10 cellular contexts compared by ENCODE assay signal in the genomic region with DNA sequence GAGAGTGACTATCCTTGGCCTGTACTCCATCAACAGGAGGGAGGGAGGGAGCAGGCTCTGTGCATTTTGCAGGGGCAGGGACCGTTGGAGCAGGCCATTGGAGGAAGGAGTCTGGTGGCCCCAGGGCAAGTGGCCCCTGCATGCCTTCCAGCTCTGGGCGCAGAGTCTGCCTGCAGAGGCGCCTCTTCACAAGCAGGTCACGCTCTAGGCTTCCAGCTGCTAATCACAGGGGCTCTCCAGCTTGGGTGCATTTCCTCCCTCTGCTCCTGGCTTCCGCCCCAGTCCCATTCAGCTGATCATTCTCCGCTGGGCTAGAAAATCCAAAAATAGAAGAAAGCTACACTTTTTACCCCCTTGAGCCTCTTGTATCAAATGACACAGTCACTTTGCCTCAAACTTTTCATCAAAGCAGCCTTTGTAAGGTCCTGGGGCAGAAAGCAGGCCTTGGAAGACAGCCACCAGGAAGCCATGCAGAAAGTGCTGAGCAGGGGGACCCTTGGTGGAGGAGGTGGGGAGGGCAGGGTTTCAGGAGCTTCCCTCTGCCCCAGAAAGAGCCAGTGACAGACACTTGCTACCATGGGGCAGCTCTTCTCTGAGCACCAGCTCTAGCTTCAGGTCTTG. TPM values are rescaled to one million over a fixed set of nuclear protein-coding genes. Genes with fewer than 3 reads are reported as not detected.
DNase-seq lines count a peak whose midpoint lies in the region; ATAC-seq and TF ChIP-seq lines count a peak whose summit lies in the region.
"Had no signal": no experiment of that assay in that cellular context is flagged by ENCODE, and none has a peak within 500 bp of the region (broad histone marks: within the 10 kb centered on the region; RNA-seq: fewer than 3 reads in every experiment).

No MANE protein-coding gene starts in this region.

- H3K36me3 ChIP-seq in gastroesophageal sphincter (no peaks in the 10 kb centered on the region), BE2C (no peaks in the 10 kb centered on the region)

- peak; percentile 51 for DNase-seq in retina
- no peak for DNase-seq in activated gamma-delta T cell (lab: John Stamatoyannopoulos, UW)
- no peak for DNase-seq in activated naive CD4-positive, alpha-beta T cell treated with anti-CD3 and anti-CD28 coated beads, Interleukin-2, amount 10 ng/mL, durations not matched to agents 7 days and 5 days
- no peak for DNase-seq in BE2C

- no peak overlapping the region for H3K27ac Mint-ChIP-seq in activated naive CD4-positive, alpha-beta T cell treated with anti-CD3 and anti-CD28 coated beads, Interleukin-2, amount 10 ng/mL, durations not matched to agents 7 days and 5 days

- H3K4me1 ChIP-seq in gastroesophageal sphincter (peaks cover 0 to 54% (median 16%) of the 10 kb centered on the region in 3 donors), BE2C (peaks cover 3% of the 10 kb centered on the region; the same call in 1 of the 2 replicates)

- H3K4me1 Mint-ChIP-seq in activated naive CD4-positive, alpha-beta T cell treated with anti-CD3 and anti-CD28 coated beads, Interleukin-2, amount 10 ng/mL, durations not matched to agents 7 days and 5 days, result peaks cover 2% of the 10 kb centered on the region

- no peaks in the 10 kb centered on the region for H3K36me3 Mint-ChIP-seq in activated naive CD4-positive, alpha-beta T cell treated with anti-CD3 and anti-CD28 coated beads, Interleukin-2, amount 10 ng/mL, durations not matched to agents 7 days and 5 days

- CTCF ChIA-PET in activated naive CD4-positive, alpha-beta T cell treated with anti-CD3 and anti-CD28 coated beads, Interleukin-2, amount 10 ng/mL, durations not matched to agents 7 days and 5 days (lab: Charles Lee), result interaction anchor here (1.2 kb wide), 1 partner anchor 109 kb away, joined by 3 read pairs; no protein-coding TSS in a partner anchor

- peaks cover 23% of the 10 kb centered on the region for H3K27me3 Mint-ChIP-seq in activated naive CD4-positive, alpha-beta T cell treated with anti-CD3 and anti-CD28 coated beads, Interleukin-2, amount 10 ng/mL, durations not matched to agents 7 days and 5 days
- H3K27me3 Mint-ChIP-seq: IgD-negative memory B cell had no signal

- H3K4me3 ChIP-seq in gastroesophageal sphincter, result no peak overlapping the region
- H3K4me3 ChIP-seq in BE2C (ENCODE audit: low read depth, low read length), result no peak overlapping the region

- peak in 1 of 4 experiments; percentile 40 for TF ChIP-seq CTCF in gastroesophageal sphincter (IDR thresholded peaks at IDR 0.05)
- TF ChIP-seq CTCF in BE2C (IDR thresholded peaks at IDR 0.05; ENCODE audit: low read depth, low read length), result no peak

- no peaks in the 10 kb centered on the region for H3K9me3 Mint-ChIP-seq in activated naive CD4-positive, alpha-beta T cell treated with anti-CD3 and anti-CD28 coated beads, Interleukin-2, amount 10 ng/mL, durations not matched to agents 7 days and 5 days
- H3K9me3 Mint-ChIP-seq: IgD-negative memory B cell had no signal

- no peaks in the 10 kb centered on the region for H3K27me3 ChIP-seq in gastroesophageal sphincter
- H3K27me3 ChIP-seq in BE2C, result no peaks in the 10 kb centered on the region

- H3K27ac ChIP-seq in gastroesophageal sphincter, result peak overlapping the region in 3 of 4 donors; percentile 62 to 75 (median 63)

- 17 to 30% methylated on average over 1 to 6 of the region's 6 CpGs for WGBS in gastroesophageal sphincter (ENCODE audit: low coverage in 1 of 2), 2 donors

- H3K9me3 ChIP-seq in gastroesophageal sphincter, result no peaks in the 10 kb centered on the region
- no peaks in the 10 kb centered on the region for H3K9me3 ChIP-seq in BE2C

- TF ChIP-seq POLR2A in gastroesophageal sphincter (IDR thresholded peaks at IDR 0.05), result no peak

- TF ChIP-seq EP300 in gastroesophageal sphincter (IDR thresholded peaks at IDR 0.05), result no peak

- no peak overlapping the region for H3K4me3 Mint-ChIP-seq in activated naive CD4-positive, alpha-beta T cell treated with anti-CD3 and anti-CD28 coated beads, Interleukin-2, amount 10 ng/mL, durations not matched to agents 7 days and 5 days
- H3K4me3 Mint-ChIP-seq: IgD-negative memory B cell had no signal

- ATAC-seq in GM18870 (IDR thresholded peaks at IDR 0.05; ENCODE audit: unreplicated experiment), result peak; percentile 39
- peak; percentile 69 for ATAC-seq in HG03354 (IDR thresholded peaks at IDR 0.05; ENCODE audit: poor library complexity, severe bottlenecking, unreplicated experiment)
- ATAC-seq in gastroesophageal sphincter, result peak; percentile 68
- no peak for ATAC-seq in GM19328 (IDR thresholded peaks at IDR 0.05; ENCODE audit: unreplicated experiment)

RNA-seq across cellular contexts. Expression of gene TMEM247, which starts 11.3 kb away (rescaled TPM):
- not detected for total RNA-seq in gastroesophageal sphincter
- polyA plus RNA-seq in BE2C (2012; ENCODE audit: insufficient read depth, insufficient read length, low read depth), result not detected
- total RNA-seq: endothelial cell of umbilical vein had no signal
- polyA plus RNA-seq: endothelial cell of umbilical vein, IgD-negative memory B cell had no signal

RNA-seq across cellular contexts. Expression of gene RHOQ, which starts 51.7 kb away (rescaled TPM):
- 100 to 1,000 TPM; 105 to 207 (median 144) TPM for total RNA-seq in gastroesophageal sphincter
- 54.3 TPM for polyA plus RNA-seq in BE2C (2012; ENCODE audit: insufficient read depth, insufficient read length, low read depth)

RNA-seq across cellular contexts. Expression of gene ATP6V1E2, which starts 51.7 kb away (rescaled TPM):
- total RNA-seq in gastroesophageal sphincter, result 1 to 10 TPM; 3.2 to 8.4 (median 5.5) TPM
- 7.3 TPM for polyA plus RNA-seq in BE2C (2012; ENCODE audit: insufficient read depth, insufficient read length, low read depth)
